ENCODE assay signal across 24 cellular contexts in genomic region chr10:17239671-17240460, GRCh38. TPM values are rescaled to one million over a fixed set of nuclear protein-coding genes. Genes with fewer than 3 reads are reported as not detected.
DNase-seq lines count a peak whose midpoint lies in the region; ATAC-seq, FAIRE-seq and TF ChIP-seq lines count a peak whose summit lies in the region.
"Had no signal": no experiment of that assay in that cellular context is flagged by ENCODE, and none has a peak within 500 bp of the region (broad histone marks: within the 10 kb centered on the region; RNA-seq: fewer than 3 reads in every experiment).

No MANE protein-coding gene starts in this region.

- H4K20me1 ChIP-seq in K562 (replicated peaks; ENCODE audit: control insufficient read depth, insufficient read depth, low read length) = no peaks in the 10 kb centered on the region

- no peak for TF ChIP-seq RAD21 in K562 (CRISPR knock-in tag; conservative IDR thresholded peaks at IDR 0.05 in 1 of 2, IDR thresholded peaks at IDR 0.05 in 1 of 2)

- CTCF ChIA-PET in K562 (lab: Yijun Ruan, JAX; ENCODE audit: low intra/inter-chr PET ratio) = no interaction called here

- H3K4me3 ChIP-seq in K562 (no peak overlapping the region), mucosa of descending colon (no peak overlapping the region), body of pancreas (no peak overlapping the region)
- H3K4me3 ChIP-seq: MG63, SJSA1 had no signal

- H3K4me1 ChIP-seq in K562 (replicated peaks in 1 of 2; ENCODE audit: control insufficient read depth in 2 of 2, insufficient read depth in 2 of 2, low read length in 2 of 2) (peaks cover 0 to 15% of the 10 kb centered on the region in 2 experiments; a peak in 3 of 5 replicates), mucosa of descending colon (ENCODE audit: low read depth) (no peaks in the 10 kb centered on the region), body of pancreas (no peaks in the 10 kb centered on the region)
- H3K4me1 ChIP-seq: parathyroid adenoma had no signal

- no peaks in the 10 kb centered on the region for H3K9me1 ChIP-seq in K562 (ENCODE audit: control insufficient read depth, insufficient read depth, low read length)

- TF ChIP-seq CTCF in CD14-positive monocyte (IDR thresholded peaks at IDR 0.05) (no peak), HFFc6 (IDR thresholded peaks at IDR 0.05) (no peak), K562 (IDR thresholded peaks at IDR 0.05 in 2 of 3, conservative IDR thresholded peaks at IDR 0.05 in 1 of 3; ENCODE audit: insufficient read depth in 2 of 3, low read depth in 1 of 3, low read length in 3 of 3) (no peak), mucosa of descending colon (IDR thresholded peaks at IDR 0.05) (no peak), body of pancreas (IDR thresholded peaks at IDR 0.05) (no peak)

- POLR2A ChIA-PET in K562 (lab: Yijun Ruan, JAX) = interaction anchor here (0.7 kb wide), 1 partner anchor 341 kb away, joined by 4 read pairs; no protein-coding TSS in a partner anchor
- POLR2A ChIA-PET in naive thymus-derived CD8-positive, alpha-beta T cell (lab: Charles Lee) = interaction anchor here (0.9 to 1.2 kb wide), 2 partner anchors 11 to 34 kb away, joined by 3 read pairs; no protein-coding TSS in a partner anchor

- H3K9me3 Mint-ChIP-seq in CD14-positive monocyte (no peaks in the 10 kb centered on the region), HFFc6 (peaks cover 35% of the 10 kb centered on the region)
- H3K9me3 Mint-ChIP-seq in naive thymus-derived CD8-positive, alpha-beta T cell = no peaks in the 10 kb centered on the region
- H3K9me3 Mint-ChIP-seq: activated naive CD4-positive, alpha-beta T cell treated with anti-CD3 and anti-CD28 coated beads, Interleukin-2, amount 10 ng/mL, durations not matched to agents 7 days and 5 days had no signal

- DNase-seq in CD14-positive monocyte (ENCODE audit: low spot score) (no peak), HFFc6 (no peak), K562 (ENCODE audit: extremely low read depth in 1 of 4, low spot score in 3 of 4) (no peak), mucosa of descending colon (no peak), NCI-H446 (lab: John Stamatoyannopoulos, UW) (no peak), body of pancreas (no peak)
- DNase-seq in naive thymus-derived CD8-positive, alpha-beta T cell = no peak
- no peak for DNase-seq in activated effector memory CD4-positive, alpha-beta T cell treated with Interleukin-2 at 50 U/mL for 16 hours
- DNase-seq: activated CD4-positive, alpha-beta T cell treated with anti-CD3 and anti-CD28 coated beads, Interleukin-2, amount 50 U/mL, for 48 hours; activated CD4-positive, CD25-positive, alpha-beta regulatory T cell; activated naive CD4-positive, alpha-beta T cell treated with anti-CD3 and anti-CD28 coated beads, Interleukin-2, amount 10 ng/mL, durations not matched to agents 7 days and 5 days; activated T-cell treated with anti-CD3 and anti-CD28 coated beads, Interleukin-2, amount 50 U/mL, for 48 hours; GDM1; H7; mammary epithelial cell; MG63; NCI-H1417 treated with DMSO at 0.1 percent for 48 hours; NCI-H524 treated with DMSO at 0.1 percent for 48 hours; stimulated activated CD4-positive, alpha-beta T cell treated with anti-CD3 and anti-CD28 coated beads, Interleukin-15, amount 100 ng/mL, for 24 hours had no signal

- no peak overlapping the region for H3K27ac ChIP-seq in K562 (ENCODE audit: extremely low read depth, low read depth, low read length)
- H3K27ac ChIP-seq in body of pancreas = no peak overlapping the region
- H3K27ac ChIP-seq: C4-2B, parathyroid adenoma had no signal

- no peak for TF ChIP-seq EP300 in K562 (IDR thresholded peaks at IDR 0.05; ENCODE audit: low read length)

- TF ChIP-seq POLR2A in K562 (conservative IDR thresholded peaks at IDR 0.05) (no peak), body of pancreas (IDR thresholded peaks at IDR 0.05) (no peak)

- H3K79me2 ChIP-seq in K562 (ENCODE audit: control insufficient read depth, insufficient read depth, low read length) = no peaks in the 10 kb centered on the region
- H3K79me2 ChIP-seq: parathyroid adenoma had no signal

- peak overlapping the region; percentile 10 to 89 (median 72) for H3K27ac Mint-ChIP-seq in CD14-positive monocyte
- H3K27ac Mint-ChIP-seq in HFFc6 = peak overlapping the region; percentile 100
- peak overlapping the region; percentile 24 to 91 (median 83) for H3K27ac Mint-ChIP-seq in naive thymus-derived CD8-positive, alpha-beta T cell
- H3K27ac Mint-ChIP-seq: activated naive CD4-positive, alpha-beta T cell treated with anti-CD3 and anti-CD28 coated beads, Interleukin-2, amount 10 ng/mL, durations not matched to agents 7 days and 5 days had no signal

- no peak overlapping the region for H3K9ac ChIP-seq in K562 (ENCODE audit: insufficient read depth in 1 of 2, low read depth in 2 of 2, low read length in 2 of 2)
- H3K9ac ChIP-seq: parathyroid adenoma had no signal

- intact Hi-C loops in CD14-positive monocyte (cut with micrococcal nuclease) (loop anchor here (5.0 to 10.0 kb wide), 2 partner anchors 38 to 335 kb away; partner anchors contain the start of gene TRDMT1 (in 1 of the 2)), K562 (cut with micrococcal nuclease) (no loop called here), mucosa of descending colon (cut with DNase I, micrococcal nuclease) (no loop called here), body of pancreas (cut with DNase I) (no loop called here)

- H3K27me3 ChIP-seq in K562 (ENCODE audit: control insufficient read depth in 2 of 2, insufficient read depth in 2 of 2, low read length in 2 of 2) (no peaks in the 10 kb centered on the region), body of pancreas (no peaks in the 10 kb centered on the region)
- H3K27me3 ChIP-seq: MG63 had no signal

- H3K36me3 ChIP-seq in K562 (ENCODE audit: control insufficient read depth, insufficient read depth, low read length) (peaks cover 27% of the 10 kb centered on the region; the same call in 2 of the 3 replicates), mucosa of descending colon (ENCODE audit: low read depth) (peaks cover 5% of the 10 kb centered on the region), body of pancreas (replicated peaks in 1 of 2; ENCODE audit: insufficient read depth in 1 of 2, low read depth in 2 of 2) (peaks cover 3 to 11% of the 10 kb centered on the region in 2 donors)

- H3K4me3 Mint-ChIP-seq in CD14-positive monocyte (no peak overlapping the region), HFFc6 (peak overlapping the region; percentile 65)
- H3K4me3 Mint-ChIP-seq in naive thymus-derived CD8-positive, alpha-beta T cell = no peak overlapping the region
- H3K4me3 Mint-ChIP-seq: activated naive CD4-positive, alpha-beta T cell treated with anti-CD3 and anti-CD28 coated beads, Interleukin-2, amount 10 ng/mL, durations not matched to agents 7 days and 5 days had no signal

- WGBS in K562 (ENCODE audit: insufficient coverage, low coverage, missing lambda C conversion rate) = 85% methylated on average over 4 of the region's 6 CpGs
- WGBS in body of pancreas, 2 donors = 90 to 96% methylated on average over 6 of the region's 6 CpGs

- H3K27me3 Mint-ChIP-seq in CD14-positive monocyte (ENCODE audit: low read depth in 3 of 3) (no peaks in the 10 kb centered on the region), HFFc6 (ENCODE audit: insufficient read depth) (peaks cover 56% of the 10 kb centered on the region)
- H3K27me3 Mint-ChIP-seq in naive thymus-derived CD8-positive, alpha-beta T cell = no peaks in the 10 kb centered on the region
- H3K27me3 Mint-ChIP-seq: activated naive CD4-positive, alpha-beta T cell treated with anti-CD3 and anti-CD28 coated beads, Interleukin-2, amount 10 ng/mL, durations not matched to agents 7 days and 5 days had no signal

- H3K9me3 ChIP-seq in K562 (replicated peaks; ENCODE audit: control insufficient read depth, insufficient read depth, low read depth, low read length) = no peaks in the 10 kb centered on the region
- H3K9me3 ChIP-seq in mucosa of descending colon = no peaks in the 10 kb centered on the region
- no peaks in the 10 kb centered on the region for H3K9me3 ChIP-seq in body of pancreas

- BruUV-seq in K562 (replicated peaks; lab: Mats Ljungman, UMichigan) = no TSS peak

- ATAC-seq in K562 (no peak), mucosa of descending colon (no peak), body of pancreas (no peak)
- peak in 1 of 2 donors; percentile 3 for ATAC-seq in naive thymus-derived CD8-positive, alpha-beta T cell

- H3K4me2 ChIP-seq in K562 (ENCODE audit: insufficient read depth, low read length) = no peak overlapping the region

- H3K4me1 Mint-ChIP-seq in CD14-positive monocyte = peaks cover 5% of the 10 kb centered on the region
- peaks cover 53% of the 10 kb centered on the region for H3K4me1 Mint-ChIP-seq in HFFc6 (ENCODE audit: low read depth)
- H3K4me1 Mint-ChIP-seq in naive thymus-derived CD8-positive, alpha-beta T cell = peaks cover 10 to 33% (median 29%) of the 10 kb centered on the region in 4 donors

- in situ Hi-C loops in K562 (cut with MboI) = no loop called here

- H2AFZ ChIP-seq in K562 (ENCODE audit: low read depth, low read length) = no peak overlapping the region
- H2AFZ ChIP-seq: parathyroid adenoma had no signal

- FAIRE-seq in K562 (lab: Jason Lieb, UNC) = no peak
- FAIRE-seq: colon, GM18507 had no signal

- H3K36me3 Mint-ChIP-seq in CD14-positive monocyte (peaks cover 31 to 39% of the 10 kb centered on the region in 2 donors), HFFc6 (ENCODE audit: low read depth) (peaks cover 23% of the 10 kb centered on the region)
- peaks cover 0 to 40% (median 17%) of the 10 kb centered on the region in 3 donors for H3K36me3 Mint-ChIP-seq in naive thymus-derived CD8-positive, alpha-beta T cell

RNA-seq across cellular contexts. Expression of gene VIM, which starts 11.8 kb away (rescaled TPM):
- polyA plus RNA-seq in CD14-positive monocyte (100 to 1,000 TPM; 697 to 932 TPM), K562 (2011; rRNA removed) (300 and 518 TPM in 2 replicates), K562 (2014; fragmentation: Illumina TruSeq; extraction: Trizol) (458 and 481 TPM in 2 replicates), K562 (2014; fragmentation: Nextera tagmentation; extraction: Ambion mirVana) (100 to 1,000 TPM in 1 of 2 experiments, 10 to 100 TPM in 1; 86.0 to 123 TPM), K562 (2014; rRNA removed) (275 and 383 TPM in 2 replicates)
- total RNA-seq in HFFc6 (2021; fragmentation: NEBNext Ultra II Directional; extraction: Animal tissue kit (Norgen Biotek cat#: 25700)) = over 10,000 TPM in 4 of 6 experiments, 1,000 to 10,000 TPM in 2; 9,623 to 12,540 (median 10,688) TPM
- 119 and 160 TPM in 2 replicates for total RNA-seq in K562 (2011; cell fraction: chromatin; rRNA removed; ENCODE audit: low replicate concordance)
- total RNA-seq in K562 (2011; cell fraction: nucleolus; rRNA removed) = 119 and 169 TPM in 2 replicates
- total RNA-seq in K562 (2011; cell fraction: nucleoplasm; rRNA removed) = 116 and 178 TPM in 2 replicates
- total RNA-seq in K562 (2014; rRNA removed) (604 and 655 TPM in 2 replicates), K562 (2014; rRNA removed; fragmentation: Illumina TruSeq; extraction: Trizol) (264 and 301 TPM in 2 replicates), K562 (2015; rRNA removed; fragmentation: Illumina TruSeq; extraction: Trizol) (441 and 490 TPM in 2 replicates), K562 (2021) (571 and 621 TPM in 2 replicates), mucosa of descending colon (100 to 1,000 TPM; 128 to 550 (median 355) TPM), body of pancreas (1,000 to 10,000 TPM in 1 of 2 donors, 100 to 1,000 TPM in 1; 539 to 1,025 TPM)
- polyA plus RNA-seq in K562 (2011; cell fraction: cytosol; rRNA removed) = 296 and 577 TPM in 2 replicates
- polyA plus RNA-seq in K562 (2011; cell fraction: nucleus; rRNA removed) = 267 and 332 TPM in 2 replicates
- 869 and 1,478 TPM in 2 replicates for polyA plus RNA-seq in K562 (2012)
- polyA minus RNA-seq in K562 (2011; rRNA and poly(A)+ RNA removed) = 448 and 611 TPM in 2 replicates
- 361 and 458 TPM in 2 replicates for polyA minus RNA-seq in K562 (2011; cell fraction: cytosol; rRNA and poly(A)+ RNA removed)
- polyA minus RNA-seq in K562 (2011; cell fraction: nucleus; rRNA and poly(A)+ RNA removed) = 168 and 199 TPM in 2 replicates
- 100 to 1,000 TPM; 593 to 621 TPM for total RNA-seq in naive thymus-derived CD8-positive, alpha-beta T cell
- 100 to 1,000 TPM; 295 to 479 (median 434) TPM for polyA plus RNA-seq in naive thymus-derived CD8-positive, alpha-beta T cell

RNA-seq across cellular contexts. Expression of gene TRDMT1, which starts 38.4 kb away (rescaled TPM):
- 1 to 10 TPM; 5.0 to 6.6 TPM for polyA plus RNA-seq in CD14-positive monocyte
- 10 to 100 TPM in 2 of 6 experiments, 1 to 10 TPM in 4; 6.8 to 13.0 (median 8.6) TPM for total RNA-seq in HFFc6 (2021; fragmentation: NEBNext Ultra II Directional; extraction: Animal tissue kit (Norgen Biotek cat#: 25700))
- total RNA-seq in K562 (2011; cell fraction: chromatin; rRNA removed; ENCODE audit: low replicate concordance) = 5.7 and 18.9 TPM in 2 replicates
- 2.3 and 4.5 TPM in 2 replicates for total RNA-seq in K562 (2011; cell fraction: nucleolus; rRNA removed)
- total RNA-seq in K562 (2011; cell fraction: nucleoplasm; rRNA removed) = 10.6 and 14.4 TPM in 2 replicates
- 5.6 and 6.9 TPM in 2 replicates for total RNA-seq in K562 (2014; rRNA removed)
- 10.5 and 10.7 TPM in 2 replicates for total RNA-seq in K562 (2014; rRNA removed; fragmentation: Illumina TruSeq; extraction: Trizol)
- 5.6 and 7.0 TPM in 2 replicates for total RNA-seq in K562 (2015; rRNA removed; fragmentation: Illumina TruSeq; extraction: Trizol)
- 9.1 and 10.2 TPM in 2 replicates for total RNA-seq in K562 (2021)
- polyA plus RNA-seq in K562 (2011; rRNA removed) = 6.9 and 12.6 TPM in 2 replicates
- polyA plus RNA-seq in K562 (2011; cell fraction: cytosol; rRNA removed) = 1.8 and 2.4 TPM in 2 replicates
- polyA plus RNA-seq in K562 (2011; cell fraction: nucleus; rRNA removed) = 5.4 and 6.7 TPM in 2 replicates
- polyA plus RNA-seq in K562 (2012) = 4.1 and 6.4 TPM in 2 replicates
- polyA plus RNA-seq in K562 (2014; fragmentation: Illumina TruSeq; extraction: Trizol) = 6.5 and 9.6 TPM in 2 replicates
- polyA plus RNA-seq in K562 (2014; fragmentation: Nextera tagmentation; extraction: Ambion mirVana) = 1 to 10 TPM; 8.7 to 9.3 TPM
- 5.4 and 6.2 TPM in 2 replicates for polyA plus RNA-seq in K562 (2014; rRNA removed)
- 10.9 and 12.3 TPM in 2 replicates for polyA minus RNA-seq in K562 (2011; rRNA and poly(A)+ RNA removed)
- 4.1 and 7.2 TPM in 2 replicates for polyA minus RNA-seq in K562 (2011; cell fraction: cytosol; rRNA and poly(A)+ RNA removed)
- polyA minus RNA-seq in K562 (2011; cell fraction: nucleus; rRNA and poly(A)+ RNA removed) = 7.5 and 12.0 TPM in 2 replicates
- total RNA-seq in naive thymus-derived CD8-positive, alpha-beta T cell = 10 to 100 TPM; 17.9 to 22.6 TPM
- polyA plus RNA-seq in naive thymus-derived CD8-positive, alpha-beta T cell = 10 to 100 TPM in 2 of 3 donors, 1 to 10 TPM in 1; 6.9 to 10.7 (median 10.6) TPM
- total RNA-seq in mucosa of descending colon = 1 to 10 TPM; 4.7 to 7.8 (median 7.4) TPM
- 1 to 10 TPM; 7.3 to 7.5 TPM for total RNA-seq in body of pancreas

Comparison
In these comparisons a context has a peak if more than half of its experiments do, and no peak if none do; other contexts are left out.
1. RNA of gene VIM, which starts 11.8 kb away (total RNA-seq): 9,623 to 12,540 TPM in HFFc6; 539 to 1,025 TPM in body of pancreas, 593 to 621 TPM in naive thymus-derived CD8-positive, alpha-beta T cell, 116 to 655 TPM in K562 and 128 to 550 TPM in mucosa of descending colon; every median in the first group is over 4 times any median in the second.
2. intact Hi-C loops: an anchor here in CD14-positive monocyte (5.0 to 10.0 kb wide); none called in K562, mucosa of descending colon and body of pancreas.
3. Peak in every context shown above with its lines, with median percentiles within 50 percentile points of each other: H3K27ac Mint-ChIP-seq.